1 cellular context compared by ENCODE assay signal in genomic region chr13:27383104-27383921, GRCh38.
TF ChIP-seq lines count a peak whose summit lies in the region.

No MANE protein-coding gene starts in this region.

TF ChIP-seq in HepG2, 621 proteins besides CTCF, POLR2A, EP300 and RAD21 (continued from another document and continues in another):
- TF ChIP-seq ZNF30 (CRISPR knock-in tag; IDR thresholded peaks at IDR 0.05) (no peak), NFKB2 (CRISPR knock-in tag; IDR thresholded peaks at IDR 0.05; ENCODE audit: borderline replicate concordance) (peak; percentile 59; the same call in 1 of the 2 replicates), ZNF546 (CRISPR knock-in tag; conservative IDR thresholded peaks at IDR 0.05) (no peak), FOXP1 (IDR thresholded peaks at IDR 0.05) (no peak), FOXP1 (CRISPR knock-in tag; IDR thresholded peaks at IDR 0.05) (no peak), ZNF7 (CRISPR knock-in tag; IDR thresholded peaks at IDR 0.05) (no peak), ZNF775 (CRISPR knock-in tag; IDR thresholded peaks at IDR 0.05; ENCODE audit: borderline replicate concordance) (no peak), FOXA1 (IDR thresholded peaks at IDR 0.05) (no peak), FOXA1 (CRISPR knock-in tag; IDR thresholded peaks at IDR 0.05) (0 out of 2 replicates have a peak, but pooled peaks have one; percentile 5), ZNF672 (CRISPR knock-in tag; IDR thresholded peaks at IDR 0.05) (no peak), SAP130 (CRISPR knock-in tag; IDR thresholded peaks at IDR 0.05; ENCODE audit: low read depth) (peak; percentile 62), SNRNP70 (IDR thresholded peaks at IDR 0.05; ENCODE audit: low read depth, low read length) (no peak), ZNF547 (CRISPR knock-in tag; IDR thresholded peaks at IDR 0.05) (no peak), LBX2 (CRISPR knock-in tag; IDR thresholded peaks at IDR 0.05; ENCODE audit: borderline replicate concordance) (no peak), ATF7-NPFF (CRISPR knock-in tag; IDR thresholded peaks at IDR 0.05; ENCODE audit: low read depth) (no peak), TBX2 (CRISPR knock-in tag; IDR thresholded peaks at IDR 0.05; ENCODE audit: borderline replicate concordance) (0 out of 2 replicates have a peak, but pooled peaks have one; percentile 15), HNRNPL (IDR thresholded peaks at IDR 0.05; ENCODE audit: low read depth, low read length) (no peak), KDM1A (CRISPR knock-in tag; IDR thresholded peaks at IDR 0.05) (peak; percentile 63; the same call in 1 of the 2 replicates), IKZF4 (CRISPR knock-in tag; IDR thresholded peaks at IDR 0.05; ENCODE audit: borderline replicate concordance, low read depth, not compliant biosample characterization) (no peak), PREB (CRISPR knock-in tag; IDR thresholded peaks at IDR 0.05) (no peak), ZNF550 (CRISPR knock-in tag; IDR thresholded peaks at IDR 0.05; ENCODE audit: borderline replicate concordance) (no peak), SETDB1 (CRISPR knock-in tag; IDR thresholded peaks at IDR 0.05; ENCODE audit: borderline replicate concordance) (no peak), RFX5 (IDR thresholded peaks at IDR 0.05; ENCODE audit: low read depth, low read length) (no peak), RARG (CRISPR knock-in tag; IDR thresholded peaks at IDR 0.05; ENCODE audit: low read depth) (no peak), SIX4 (CRISPR knock-in tag; IDR thresholded peaks at IDR 0.05) (no peak), HNRNPUL1 (IDR thresholded peaks at IDR 0.05; ENCODE audit: low read depth, low read length) (no peak), ZNF354B (CRISPR knock-in tag; IDR thresholded peaks at IDR 0.05) (no peak), ZNF710 (CRISPR knock-in tag; IDR thresholded peaks at IDR 0.05; ENCODE audit: borderline replicate concordance) (peak; percentile 76; the same call in 1 of the 2 replicates), MZF1 (CRISPR knock-in tag; IDR thresholded peaks at IDR 0.05; ENCODE audit: borderline replicate concordance) (no peak), MEF2D (CRISPR knock-in tag; IDR thresholded peaks at IDR 0.05) (peak; percentile 57; the same call in 1 of the 2 replicates), XBP1 (CRISPR knock-in tag; IDR thresholded peaks at IDR 0.05) (no peak), ZNF296 (CRISPR knock-in tag; conservative IDR thresholded peaks at IDR 0.05) (no peak), ELF4 (CRISPR knock-in tag; IDR thresholded peaks at IDR 0.05; ENCODE audit: borderline replicate concordance) (no peak), NCOR1 (IDR thresholded peaks at IDR 0.05; ENCODE audit: borderline replicate concordance, low read length) (no peak), ZNF572 (CRISPR knock-in tag; IDR thresholded peaks at IDR 0.05) (no peak), ZNF44 (CRISPR knock-in tag; IDR thresholded peaks at IDR 0.05) (no peak), ZNF841 (CRISPR knock-in tag; IDR thresholded peaks at IDR 0.05; ENCODE audit: borderline replicate concordance) (no peak), ZNF136 (CRISPR knock-in tag; IDR thresholded peaks at IDR 0.05; ENCODE audit: low read depth) (0 out of 2 replicates have a peak, but pooled peaks have one; percentile 30), TIGD3 (CRISPR knock-in tag; IDR thresholded peaks at IDR 0.05; ENCODE audit: borderline replicate concordance) (no peak), KDM5B (CRISPR knock-in tag; IDR thresholded peaks at IDR 0.05; ENCODE audit: borderline replicate concordance) (peak; percentile 77; the same call in 1 of the 2 replicates), SRSF1 (optimal IDR thresholded peaks at IDR 0.05; ENCODE audit: low read depth, low read length) (no peak), ZNF639 (CRISPR knock-in tag; conservative IDR thresholded peaks at IDR 0.05) (0 out of 2 replicates have a peak, but pooled peaks have one; percentile 26), ZNF543 (CRISPR knock-in tag; IDR thresholded peaks at IDR 0.05) (no peak), NFIB (CRISPR knock-in tag; IDR thresholded peaks at IDR 0.05; ENCODE audit: borderline replicate concordance) (no peak), HOXA9 (CRISPR knock-in tag; IDR thresholded peaks at IDR 0.05; ENCODE audit: borderline replicate concordance) (no peak), HMG20A (CRISPR knock-in tag; IDR thresholded peaks at IDR 0.05; ENCODE audit: borderline replicate concordance) (peak; percentile 40; the same call in 1 of the 2 replicates), ZNF530 (CRISPR knock-in tag; IDR thresholded peaks at IDR 0.05; ENCODE audit: low read depth) (no peak), KLF11 (CRISPR knock-in tag; IDR thresholded peaks at IDR 0.05) (no peak), HMGA1 (CRISPR knock-in tag; conservative IDR thresholded peaks at IDR 0.05) (no peak), PHF21A (CRISPR knock-in tag; IDR thresholded peaks at IDR 0.05) (no peak), BORCS8-MEF2B (CRISPR knock-in tag; IDR thresholded peaks at IDR 0.05) (peak; percentile 53; the same call in 1 of the 2 replicates), NRL (CRISPR knock-in tag; IDR thresholded peaks at IDR 0.05; ENCODE audit: borderline replicate concordance) (peak; percentile 63; the same call in 1 of the 2 replicates), ZNF337 (CRISPR knock-in tag; IDR thresholded peaks at IDR 0.05; ENCODE audit: borderline replicate concordance, low read depth) (0 out of 2 replicates have a peak, but pooled peaks have one; percentile 79), ZNF644 (CRISPR knock-in tag; IDR thresholded peaks at IDR 0.05; ENCODE audit: low read depth) (0 out of 2 replicates have a peak, but pooled peaks have one; percentile 17), ZNF232 (CRISPR knock-in tag; IDR thresholded peaks at IDR 0.05; ENCODE audit: borderline replicate concordance) (no peak), ZNF768 (CRISPR knock-in tag; IDR thresholded peaks at IDR 0.05) (no peak), IKZF5 (CRISPR knock-in tag; IDR thresholded peaks at IDR 0.05) (0 out of 2 replicates have a peak, but pooled peaks have one; percentile 38), SUZ12 (IDR thresholded peaks at IDR 0.05; ENCODE audit: low read depth, low read length) (no peak), HMGXB4 (CRISPR knock-in tag; IDR thresholded peaks at IDR 0.05; ENCODE audit: borderline replicate concordance in 1 of 2, low read depth in 1 of 2) (peak; percentile 55 to 66; a peak in 3 of 4 replicates), ZNF274 (CRISPR knock-in tag; IDR thresholded peaks at IDR 0.05) (peak; percentile 53; the same call in 1 of the 2 replicates), TP53 (CRISPR knock-in tag; conservative IDR thresholded peaks at IDR 0.05) (no peak), MTA3 (CRISPR knock-in tag; IDR thresholded peaks at IDR 0.05) (no peak), GATAD2A (CRISPR knock-in tag; IDR thresholded peaks at IDR 0.05) (peak; percentile 47), ZMYM4 (CRISPR knock-in tag; IDR thresholded peaks at IDR 0.05) (peak; percentile 63; the same call in 1 of the 2 replicates), BRD4 (CRISPR knock-in tag; IDR thresholded peaks at IDR 0.05) (no peak)
